ENCODE assay signal across 8 cellular contexts in genomic region chr19:12884926-12885748, GRCh38. TPM values are rescaled to one million over a fixed set of nuclear protein-coding genes. Genes with fewer than 3 reads are reported as not detected.
DNase-seq lines count a peak whose midpoint lies in the region; ATAC-seq and TF ChIP-seq lines count a peak whose summit lies in the region.

No MANE protein-coding gene starts in this region.

- H4K20me1 ChIP-seq in OCI-LY3 (ENCODE audit: insufficient read depth, low read length): no peaks in the 10 kb centered on the region

- CTCF ChIA-PET in BJ (lab: Yijun Ruan, JAX): interaction anchor here (0.6 to 1.4 kb wide), 5 partner anchors 14 to 80 kb away, joined by 3 to 7 read pairs (median 4); no protein-coding TSS in a partner anchor

- peak overlapping the region; percentile 64 for H3K9ac ChIP-seq in OCI-LY3 (ENCODE audit: low read length)

- peak overlapping the region; percentile 72 for H3K4me2 ChIP-seq in OCI-LY3 (ENCODE audit: low read length)

- peaks cover 11% of the 10 kb centered on the region for H3K79me2 ChIP-seq in OCI-LY3 (ENCODE audit: low read length)

- ATAC-seq in HG02885 (IDR thresholded peaks at IDR 0.05; ENCODE audit: poor library complexity, unreplicated experiment): peak; percentile 49
- ATAC-seq in HG03039 (IDR thresholded peaks at IDR 0.05; ENCODE audit: unreplicated experiment): no peak

- H3K36me3 ChIP-seq in BJ (ENCODE audit: control insufficient read depth, insufficient read depth, low read length) (no peaks in the 10 kb centered on the region), OCI-LY3 (replicated peaks; ENCODE audit: low read depth, low read length) (peaks cover 9% of the 10 kb centered on the region), neutrophil (no peaks in the 10 kb centered on the region)

- peak overlapping the region; percentile 64 for H2AFZ ChIP-seq in OCI-LY3 (ENCODE audit: low read depth, low read length)

- H3K9me3 ChIP-seq in OCI-LY3 (ENCODE audit: insufficient read depth, low read length) (peaks cover 19% of the 10 kb centered on the region), neutrophil (no peaks in the 10 kb centered on the region)

- H3K4me1 ChIP-seq in OCI-LY3 (ENCODE audit: low read length): peaks cover 25% of the 10 kb centered on the region
- H3K4me1 ChIP-seq in neutrophil (ENCODE audit: control insufficient read depth in 1 of 2, insufficient read depth in 1 of 2, low read depth in 1 of 2, low read length in 1 of 2): peaks cover 55% of the 10 kb centered on the region in 2 experiments

- DNase-seq in BJ (ENCODE audit: low read depth): no peak
- peak; percentile 79 for DNase-seq in activated T-helper 1 cell treated with Interleukin-2 at 50 U/mL for 16 hours (ENCODE audit: low read depth)
- DNase-seq in fibroblast of the aortic adventitia (ENCODE audit: low read depth): peak; percentile 22
- peak; percentile 56 for DNase-seq in superior temporal gyrus (ENCODE audit: extremely low spot score)

- H3K4me3 ChIP-seq in BJ (ENCODE audit: low read depth, low read length): no peak overlapping the region
- peak overlapping the region; percentile 77 for H3K4me3 ChIP-seq in OCI-LY3 (ENCODE audit: low read length)
- peak overlapping the region; percentile 17 for H3K4me3 ChIP-seq in fibroblast of the aortic adventitia (ENCODE audit: low read depth, low read length)
- peak overlapping the region; percentile 54 to 71 for H3K4me3 ChIP-seq in neutrophil (ENCODE audit: low read depth in 1 of 2, low read length in 1 of 2)

- peak overlapping the region; percentile 34 for H3K27ac ChIP-seq in OCI-LY3 (ENCODE audit: low read length)
- peak overlapping the region; percentile 95 for H3K27ac ChIP-seq in neutrophil

- H3K27me3 ChIP-seq in BJ (ENCODE audit: control insufficient read depth, insufficient read depth, low read length) (peaks cover 7% of the 10 kb centered on the region), OCI-LY3 (ENCODE audit: low read depth, low read length) (no peaks in the 10 kb centered on the region), neutrophil (peaks cover 16% of the 10 kb centered on the region)

- TF ChIP-seq CTCF in BJ (IDR thresholded peaks at IDR 0.05; ENCODE audit: insufficient read depth, low read depth, low read length) (peak; percentile 63), OCI-LY3 (IDR thresholded peaks at IDR 0.05; ENCODE audit: low read depth, low read length) (peak; percentile 86), fibroblast of the aortic adventitia (IDR thresholded peaks at IDR 0.05; ENCODE audit: insufficient read depth, low read length) (peak; percentile 43), neutrophil (IDR thresholded peaks at IDR 0.05) (peak; percentile 74)

- POLR2A ChIA-PET in BJ (lab: Charles Lee): no interaction called here

RNA-seq across cellular contexts. Expression of gene KLF1, which starts 1.9 kb away (rescaled TPM):
- not detected in 2 replicates for polyA plus RNA-seq in BJ (2011; rRNA removed)
- polyA minus RNA-seq in BJ (2011; rRNA and poly(A)+ RNA removed): 0.15 TPM in 1 of 2 replicates, not detected in the other
- total RNA-seq in fibroblast of the aortic adventitia (ENCODE audit: low replicate concordance): not detected in 2 replicates

RNA-seq across cellular contexts. Expression of gene DNASE2, which starts 3.9 kb away (rescaled TPM):
- 39.1 and 68.8 TPM in 2 replicates for polyA plus RNA-seq in BJ (2011; rRNA removed)
- 15.0 and 32.0 TPM in 2 replicates for polyA minus RNA-seq in BJ (2011; rRNA and poly(A)+ RNA removed)
- 22.7 and 23.4 TPM in 2 replicates for total RNA-seq in fibroblast of the aortic adventitia (ENCODE audit: low replicate concordance)

RNA-seq across cellular contexts. Expression of gene GCDH, which starts 5.8 kb away (rescaled TPM):
- 11.5 and 20.9 TPM in 2 replicates for polyA plus RNA-seq in BJ (2011; rRNA removed)
- polyA minus RNA-seq in BJ (2011; rRNA and poly(A)+ RNA removed): 7.3 and 7.7 TPM in 2 replicates
- total RNA-seq in fibroblast of the aortic adventitia (ENCODE audit: low replicate concordance): 20.5 and 24.4 TPM in 2 replicates

RNA-seq across cellular contexts. Expression of gene SYCE2, which starts 34.0 kb away (rescaled TPM):
- polyA plus RNA-seq in BJ (2011; rRNA removed): 0.29 and 0.43 TPM in 2 replicates
- 0.24 TPM in 1 of 2 replicates, not detected in the other for polyA minus RNA-seq in BJ (2011; rRNA and poly(A)+ RNA removed)
- 0.54 TPM in 1 of 2 replicates, not detected in the other for total RNA-seq in fibroblast of the aortic adventitia (ENCODE audit: low replicate concordance)

RNA-seq across cellular contexts. Expression of gene MAST1, which starts 46.8 kb away (rescaled TPM):
- 0.25 TPM in 1 of 2 replicates, not detected in the other for polyA plus RNA-seq in BJ (2011; rRNA removed)
- not detected in 2 replicates for polyA minus RNA-seq in BJ (2011; rRNA and poly(A)+ RNA removed)
- total RNA-seq in fibroblast of the aortic adventitia (ENCODE audit: low replicate concordance): under 0.01 and 1.1 TPM in 2 replicates
